Comparison of ENCODE assay signal across 2 cellular contexts in the genomic region with DNA sequence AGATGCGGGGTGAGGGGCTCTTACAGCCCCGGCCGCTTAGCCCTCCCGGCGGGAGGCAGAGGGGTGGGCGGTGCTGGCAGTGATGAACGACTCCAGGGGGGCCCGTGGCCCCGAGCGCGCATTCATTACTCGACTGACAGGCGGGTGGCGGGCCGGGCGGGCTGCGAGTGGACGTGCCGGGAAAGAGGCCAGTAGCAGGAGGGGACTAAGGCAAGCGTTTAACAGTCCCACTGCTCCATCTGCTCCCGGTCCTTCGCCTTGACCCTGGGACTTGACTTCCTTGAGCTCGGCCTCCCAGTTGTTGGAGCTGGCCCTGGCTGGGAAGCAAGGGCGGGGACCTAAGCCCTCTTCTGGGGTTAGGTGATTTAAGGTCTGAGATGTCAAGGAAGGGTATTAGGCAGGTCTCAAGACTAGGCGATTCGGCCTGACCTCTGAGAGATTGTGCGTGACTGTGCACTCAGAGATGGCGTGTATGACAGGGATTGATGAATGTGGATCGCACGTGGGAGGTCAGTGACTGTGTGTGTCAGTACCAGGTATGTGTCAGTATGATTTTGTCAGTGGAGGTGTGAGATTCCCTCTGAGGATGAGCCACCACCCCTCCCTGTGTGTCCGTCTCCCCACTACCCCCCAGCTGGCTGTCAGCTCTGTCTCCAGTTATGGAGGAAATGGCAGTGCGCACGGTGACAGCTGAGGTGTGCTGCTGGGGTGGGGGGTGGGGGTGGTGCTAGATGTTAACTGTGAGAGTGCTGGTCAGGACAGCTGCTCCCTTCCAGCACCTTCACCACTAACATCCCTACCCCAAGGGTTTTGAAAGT.
TF ChIP-seq lines count a peak whose summit lies in the region.

No MANE protein-coding gene starts in this region.

TF ChIP-seq in IMR-90, 13 proteins besides CTCF, POLR2A, EP300 and RAD21:
- TF ChIP-seq RFX5 (IDR thresholded peaks at IDR 0.05; ENCODE audit: low read depth, low read length) (no peak), BHLHE40 (IDR thresholded peaks at IDR 0.05; ENCODE audit: low read depth, low read length) (peak; percentile 79), CHD1 (IDR thresholded peaks at IDR 0.05; ENCODE audit: low read depth, low read length) (no peak)
TF ChIP-seq in IMR-90: peak in this region for 1.

TF ChIP-seq in GM12878, 131 proteins besides CTCF, POLR2A, EP300 and RAD21 (continues in another document):
- TF ChIP-seq, protein P1, sequence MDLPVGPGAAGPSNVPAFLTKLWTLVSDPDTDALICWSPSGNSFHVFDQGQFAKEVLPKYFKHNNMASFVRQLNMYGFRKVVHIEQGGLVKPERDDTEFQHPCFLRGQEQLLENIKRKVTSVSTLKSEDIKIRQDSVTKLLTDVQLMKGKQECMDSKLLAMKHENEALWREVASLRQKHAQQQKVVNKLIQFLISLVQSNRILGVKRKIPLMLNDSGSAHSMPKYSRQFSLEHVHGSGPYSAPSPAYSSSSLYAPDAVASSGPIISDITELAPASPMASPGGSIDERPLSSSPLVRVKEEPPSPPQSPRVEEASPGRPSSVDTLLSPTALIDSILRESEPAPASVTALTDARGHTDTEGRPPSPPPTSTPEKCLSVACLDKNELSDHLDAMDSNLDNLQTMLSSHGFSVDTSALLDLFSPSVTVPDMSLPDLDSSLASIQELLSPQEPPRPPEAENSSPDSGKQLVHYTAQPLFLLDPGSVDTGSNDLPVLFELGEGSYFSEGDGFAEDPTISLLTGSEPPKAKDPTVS (IDR thresholded peaks at IDR 0.05; ENCODE audit: low read depth, low read length): no peak
- TF ChIP-seq BRCA1 (IDR thresholded peaks at IDR 0.05; ENCODE audit: low read depth, low read length) (no peak), TARDBP (IDR thresholded peaks at IDR 0.05; ENCODE audit: borderline replicate concordance) (no peak), NR2F1 (conservative IDR thresholded peaks at IDR 0.05) (0 out of 2 replicates have a peak, but pooled peaks have one; percentile 15), ZNF622 (IDR thresholded peaks at IDR 0.05) (no peak), IKZF1 (conservative IDR thresholded peaks at IDR 0.05) (no peak), BACH1 (IDR thresholded peaks at IDR 0.05; ENCODE audit: borderline replicate concordance) (no peak), TBL1XR1 (IDR thresholded peaks at IDR 0.05; ENCODE audit: low read depth, low read length) (no peak), RELA (IDR thresholded peaks at IDR 0.05; ENCODE audit: borderline replicate concordance, partially characterized antibody) (no peak), POLR2AphosphoS2 (IDR thresholded peaks at IDR 0.05; ENCODE audit: low read depth, low read length) (no peak), BHLHE40 (IDR thresholded peaks at IDR 0.05; ENCODE audit: borderline replicate concordance in 1 of 2, low read depth in 2 of 2, low read length in 1 of 2) (peak in 1 of 2 experiments; percentile 41; a peak in 1 of 4 replicates), MEF2A (IDR thresholded peaks at IDR 0.05; ENCODE audit: insufficient read depth, low read depth, low read length) (no peak), ZNF24 (IDR thresholded peaks at IDR 0.05) (no peak), ZBED1 (IDR thresholded peaks at IDR 0.05; ENCODE audit: borderline replicate concordance) (no peak), TAF1 (IDR thresholded peaks at IDR 0.05; ENCODE audit: borderline replicate concordance, low read depth, low read length) (no peak), ETV6 (conservative IDR thresholded peaks at IDR 0.05 in 1 of 2, IDR thresholded peaks at IDR 0.05 in 1 of 2; ENCODE audit: borderline replicate concordance in 1 of 2, low read depth in 1 of 2) (no peak), ZNF384 (IDR thresholded peaks at IDR 0.05; ENCODE audit: borderline replicate concordance, low read depth, low read length) (no peak), SMAD1 (IDR thresholded peaks at IDR 0.05; ENCODE audit: low read depth, partially characterized antibody) (no peak), JUND (IDR thresholded peaks at IDR 0.05; ENCODE audit: low read depth, low read length) (no peak), SREBF1 (IDR thresholded peaks at IDR 0.05; ENCODE audit: low read length) (no peak), ZZZ3 (IDR thresholded peaks at IDR 0.05; ENCODE audit: control insufficient read depth, insufficient read length, low read depth) (no peak), SIX5 (IDR thresholded peaks at IDR 0.05; ENCODE audit: low read depth, low read length, severe bottlenecking) (no peak), CEBPB (IDR thresholded peaks at IDR 0.05; ENCODE audit: borderline replicate concordance in 1 of 2, low read depth in 2 of 2, low read length in 2 of 2) (no peak), MTA3 (IDR thresholded peaks at IDR 0.05; ENCODE audit: borderline replicate concordance, low read length) (no peak), TCF3 (IDR thresholded peaks at IDR 0.05; ENCODE audit: borderline replicate concordance, insufficient read depth, low read depth, low read length) (no peak), EED (IDR thresholded peaks at IDR 0.05; ENCODE audit: low read depth) (no peak), RAD51 (IDR thresholded peaks at IDR 0.05) (no peak), NR2C2 (IDR thresholded peaks at IDR 0.05; ENCODE audit: borderline replicate concordance, control insufficient read depth, insufficient read length, low read depth) (no peak), SMAD5 (IDR thresholded peaks at IDR 0.05; ENCODE audit: low read depth) (no peak), CHD4 (IDR thresholded peaks at IDR 0.05) (no peak)
- TF ChIP-seq, protein P2, sequence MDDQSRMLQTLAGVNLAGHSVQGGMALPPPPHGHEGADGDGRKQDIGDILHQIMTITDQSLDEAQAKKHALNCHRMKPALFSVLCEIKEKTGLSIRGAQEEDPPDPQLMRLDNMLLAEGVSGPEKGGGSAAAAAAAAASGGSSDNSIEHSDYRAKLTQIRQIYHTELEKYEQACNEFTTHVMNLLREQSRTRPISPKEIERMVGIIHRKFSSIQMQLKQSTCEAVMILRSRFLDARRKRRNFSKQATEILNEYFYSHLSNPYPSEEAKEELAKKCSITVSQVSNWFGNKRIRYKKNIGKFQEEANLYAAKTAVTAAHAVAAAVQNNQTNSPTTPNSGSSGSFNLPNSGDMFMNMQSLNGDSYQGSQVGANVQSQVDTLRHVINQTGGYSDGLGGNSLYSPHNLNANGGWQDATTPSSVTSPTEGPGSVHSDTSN (IDR thresholded peaks at IDR 0.05; ENCODE audit: insufficient replicate concordance, low read depth, low read length): peak; percentile 49
- TF ChIP-seq, protein P3, sequence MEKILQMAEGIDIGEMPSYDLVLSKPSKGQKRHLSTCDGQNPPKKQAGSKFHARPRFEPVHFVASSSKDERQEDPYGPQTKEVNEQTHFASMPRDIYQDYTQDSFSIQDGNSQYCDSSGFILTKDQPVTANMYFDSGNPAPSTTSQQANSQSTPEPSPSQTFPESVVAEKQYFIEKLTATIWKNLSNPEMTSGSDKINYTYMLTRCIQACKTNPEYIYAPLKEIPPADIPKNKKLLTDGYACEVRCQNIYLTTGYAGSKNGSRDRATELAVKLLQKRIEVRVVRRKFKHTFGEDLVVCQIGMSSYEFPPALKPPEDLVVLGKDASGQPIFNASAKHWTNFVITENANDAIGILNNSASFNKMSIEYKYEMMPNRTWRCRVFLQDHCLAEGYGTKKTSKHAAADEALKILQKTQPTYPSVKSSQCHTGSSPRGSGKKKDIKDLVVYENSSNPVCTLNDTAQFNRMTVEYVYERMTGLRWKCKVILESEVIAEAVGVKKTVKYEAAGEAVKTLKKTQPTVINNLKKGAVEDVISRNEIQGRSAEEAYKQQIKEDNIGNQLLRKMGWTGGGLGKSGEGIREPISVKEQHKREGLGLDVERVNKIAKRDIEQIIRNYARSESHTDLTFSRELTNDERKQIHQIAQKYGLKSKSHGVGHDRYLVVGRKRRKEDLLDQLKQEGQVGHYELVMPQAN (conservative IDR thresholded peaks at IDR 0.05): no peak
- TF ChIP-seq, protein P4, sequence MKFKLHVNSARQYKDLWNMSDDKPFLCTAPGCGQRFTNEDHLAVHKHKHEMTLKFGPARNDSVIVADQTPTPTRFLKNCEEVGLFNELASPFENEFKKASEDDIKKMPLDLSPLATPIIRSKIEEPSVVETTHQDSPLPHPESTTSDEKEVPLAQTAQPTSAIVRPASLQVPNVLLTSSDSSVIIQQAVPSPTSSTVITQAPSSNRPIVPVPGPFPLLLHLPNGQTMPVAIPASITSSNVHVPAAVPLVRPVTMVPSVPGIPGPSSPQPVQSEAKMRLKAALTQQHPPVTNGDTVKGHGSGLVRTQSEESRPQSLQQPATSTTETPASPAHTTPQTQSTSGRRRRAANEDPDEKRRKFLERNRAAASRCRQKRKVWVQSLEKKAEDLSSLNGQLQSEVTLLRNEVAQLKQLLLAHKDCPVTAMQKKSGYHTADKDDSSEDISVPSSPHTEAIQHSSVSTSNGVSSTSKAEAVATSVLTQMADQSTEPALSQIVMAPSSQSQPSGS (IDR thresholded peaks at IDR 0.05; ENCODE audit: low read length): no peak
- TF ChIP-seq, protein P5, sequence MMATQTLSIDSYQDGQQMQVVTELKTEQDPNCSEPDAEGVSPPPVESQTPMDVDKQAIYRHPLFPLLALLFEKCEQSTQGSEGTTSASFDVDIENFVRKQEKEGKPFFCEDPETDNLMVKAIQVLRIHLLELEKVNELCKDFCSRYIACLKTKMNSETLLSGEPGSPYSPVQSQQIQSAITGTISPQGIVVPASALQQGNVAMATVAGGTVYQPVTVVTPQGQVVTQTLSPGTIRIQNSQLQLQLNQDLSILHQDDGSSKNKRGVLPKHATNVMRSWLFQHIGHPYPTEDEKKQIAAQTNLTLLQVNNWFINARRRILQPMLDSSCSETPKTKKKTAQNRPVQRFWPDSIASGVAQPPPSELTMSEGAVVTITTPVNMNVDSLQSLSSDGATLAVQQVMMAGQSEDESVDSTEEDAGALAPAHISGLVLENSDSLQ (IDR thresholded peaks at IDR 0.05): peak; percentile 60; the same call in 1 of the 2 replicates
- TF ChIP-seq, protein P6, sequence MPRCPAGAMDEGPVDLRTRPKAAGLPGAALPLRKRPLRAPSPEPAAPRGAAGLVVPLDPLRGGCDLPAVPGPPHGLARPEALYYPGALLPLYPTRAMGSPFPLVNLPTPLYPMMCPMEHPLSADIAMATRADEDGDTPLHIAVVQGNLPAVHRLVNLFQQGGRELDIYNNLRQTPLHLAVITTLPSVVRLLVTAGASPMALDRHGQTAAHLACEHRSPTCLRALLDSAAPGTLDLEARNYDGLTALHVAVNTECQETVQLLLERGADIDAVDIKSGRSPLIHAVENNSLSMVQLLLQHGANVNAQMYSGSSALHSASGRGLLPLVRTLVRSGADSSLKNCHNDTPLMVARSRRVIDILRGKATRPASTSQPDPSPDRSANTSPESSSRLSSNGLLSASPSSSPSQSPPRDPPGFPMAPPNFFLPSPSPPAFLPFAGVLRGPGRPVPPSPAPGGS (IDR thresholded peaks at IDR 0.05; ENCODE audit: borderline replicate concordance, insufficient read depth, low read depth, low read length, poor library complexity, severe bottlenecking): peak; percentile 64
- TF ChIP-seq, protein P7, sequence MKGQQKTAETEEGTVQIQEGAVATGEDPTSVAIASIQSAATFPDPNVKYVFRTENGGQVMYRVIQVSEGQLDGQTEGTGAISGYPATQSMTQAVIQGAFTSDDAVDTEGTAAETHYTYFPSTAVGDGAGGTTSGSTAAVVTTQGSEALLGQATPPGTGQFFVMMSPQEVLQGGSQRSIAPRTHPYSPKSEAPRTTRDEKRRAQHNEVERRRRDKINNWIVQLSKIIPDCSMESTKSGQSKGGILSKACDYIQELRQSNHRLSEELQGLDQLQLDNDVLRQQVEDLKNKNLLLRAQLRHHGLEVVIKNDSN (IDR thresholded peaks at IDR 0.05; ENCODE audit: borderline replicate concordance, extremely low read length, insufficient read depth, low read depth, low read length): no peak
- TF ChIP-seq, protein P8, sequence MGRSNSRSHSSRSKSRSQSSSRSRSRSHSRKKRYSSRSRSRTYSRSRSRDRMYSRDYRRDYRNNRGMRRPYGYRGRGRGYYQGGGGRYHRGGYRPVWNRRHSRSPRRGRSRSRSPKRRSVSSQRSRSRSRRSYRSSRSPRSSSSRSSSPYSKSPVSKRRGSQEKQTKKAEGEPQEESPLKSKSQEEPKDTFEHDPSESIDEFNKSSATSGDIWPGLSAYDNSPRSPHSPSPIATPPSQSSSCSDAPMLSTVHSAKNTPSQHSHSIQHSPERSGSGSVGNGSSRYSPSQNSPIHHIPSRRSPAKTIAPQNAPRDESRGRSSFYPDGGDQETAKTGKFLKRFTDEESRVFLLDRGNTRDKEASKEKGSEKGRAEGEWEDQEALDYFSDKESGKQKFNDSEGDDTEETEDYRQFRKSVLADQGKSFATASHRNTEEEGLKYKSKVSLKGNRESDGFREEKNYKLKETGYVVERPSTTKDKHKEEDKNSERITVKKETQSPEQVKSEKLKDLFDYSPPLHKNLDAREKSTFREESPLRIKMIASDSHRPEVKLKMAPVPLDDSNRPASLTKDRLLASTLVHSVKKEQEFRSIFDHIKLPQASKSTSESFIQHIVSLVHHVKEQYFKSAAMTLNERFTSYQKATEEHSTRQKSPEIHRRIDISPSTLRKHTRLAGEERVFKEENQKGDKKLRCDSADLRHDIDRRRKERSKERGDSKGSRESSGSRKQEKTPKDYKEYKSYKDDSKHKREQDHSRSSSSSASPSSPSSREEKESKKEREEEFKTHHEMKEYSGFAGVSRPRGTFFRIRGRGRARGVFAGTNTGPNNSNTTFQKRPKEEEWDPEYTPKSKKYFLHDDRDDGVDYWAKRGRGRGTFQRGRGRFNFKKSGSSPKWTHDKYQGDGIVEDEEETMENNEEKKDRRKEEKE (IDR thresholded peaks at IDR 0.05): no peak
- TF ChIP-seq, protein P9, sequence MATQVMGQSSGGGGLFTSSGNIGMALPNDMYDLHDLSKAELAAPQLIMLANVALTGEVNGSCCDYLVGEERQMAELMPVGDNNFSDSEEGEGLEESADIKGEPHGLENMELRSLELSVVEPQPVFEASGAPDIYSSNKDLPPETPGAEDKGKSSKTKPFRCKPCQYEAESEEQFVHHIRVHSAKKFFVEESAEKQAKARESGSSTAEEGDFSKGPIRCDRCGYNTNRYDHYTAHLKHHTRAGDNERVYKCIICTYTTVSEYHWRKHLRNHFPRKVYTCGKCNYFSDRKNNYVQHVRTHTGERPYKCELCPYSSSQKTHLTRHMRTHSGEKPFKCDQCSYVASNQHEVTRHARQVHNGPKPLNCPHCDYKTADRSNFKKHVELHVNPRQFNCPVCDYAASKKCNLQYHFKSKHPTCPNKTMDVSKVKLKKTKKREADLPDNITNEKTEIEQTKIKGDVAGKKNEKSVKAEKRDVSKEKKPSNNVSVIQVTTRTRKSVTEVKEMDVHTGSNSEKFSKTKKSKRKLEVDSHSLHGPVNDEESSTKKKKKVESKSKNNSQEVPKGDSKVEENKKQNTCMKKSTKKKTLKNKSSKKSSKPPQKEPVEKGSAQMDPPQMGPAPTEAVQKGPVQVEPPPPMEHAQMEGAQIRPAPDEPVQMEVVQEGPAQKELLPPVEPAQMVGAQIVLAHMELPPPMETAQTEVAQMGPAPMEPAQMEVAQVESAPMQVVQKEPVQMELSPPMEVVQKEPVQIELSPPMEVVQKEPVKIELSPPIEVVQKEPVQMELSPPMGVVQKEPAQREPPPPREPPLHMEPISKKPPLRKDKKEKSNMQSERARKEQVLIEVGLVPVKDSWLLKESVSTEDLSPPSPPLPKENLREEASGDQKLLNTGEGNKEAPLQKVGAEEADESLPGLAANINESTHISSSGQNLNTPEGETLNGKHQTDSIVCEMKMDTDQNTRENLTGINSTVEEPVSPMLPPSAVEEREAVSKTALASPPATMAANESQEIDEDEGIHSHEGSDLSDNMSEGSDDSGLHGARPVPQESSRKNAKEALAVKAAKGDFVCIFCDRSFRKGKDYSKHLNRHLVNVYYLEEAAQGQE (IDR thresholded peaks at IDR 0.05; ENCODE audit: low read depth, low read length): no peak
